6 cellular contexts compared by ENCODE assay signal in the genomic region with DNA sequence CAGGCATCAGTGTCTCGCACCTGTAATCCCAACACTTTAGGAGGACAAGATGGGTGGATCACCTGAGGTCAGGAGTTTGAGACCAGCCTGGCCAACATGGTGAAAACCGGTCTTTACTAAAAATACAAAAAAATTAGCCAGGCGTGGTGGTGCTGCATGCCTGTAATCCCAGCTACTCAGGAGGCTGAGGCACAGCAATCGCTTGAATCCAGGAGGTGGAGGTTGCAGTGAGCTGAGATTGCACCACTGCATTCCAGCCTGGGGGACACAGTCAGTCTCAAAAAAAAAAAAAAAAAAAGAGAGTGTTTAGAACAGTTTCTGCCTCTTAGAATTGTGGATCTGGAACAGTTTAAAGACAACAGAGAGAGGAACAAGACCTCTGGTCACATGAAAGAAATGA. TPM values are rescaled to one million over a fixed set of nuclear protein-coding genes. Genes with fewer than 3 reads are reported as not detected.
DNase-seq lines count a peak whose midpoint lies in the region; ATAC-seq and TF ChIP-seq lines count a peak whose summit lies in the region.
"Not testable (repeated sequence)": the region's sequence is repeated elsewhere in the genome, so short reads cannot be mapped to it uniquely, and the experiment has no call there.

No MANE protein-coding gene starts in this region.

- H3K4me3 Mint-ChIP-seq in T-helper 17 cell; chondrocyte (ENCODE audit: unreplicated experiment); endothelial cell (ENCODE audit: unreplicated experiment): not testable (repeated sequence)

- H3K79me1 ChIP-seq in trophoblast cell (ENCODE audit: low read length) = not testable (repeated sequence)

- not testable (repeated sequence) for H3K27me3 Mint-ChIP-seq in T-helper 17 cell; chondrocyte (ENCODE audit: low read depth); endothelial cell (ENCODE audit: unreplicated experiment)

- not testable (repeated sequence) for H3K4me3 ChIP-seq in trophoblast cell (ENCODE audit: low read depth, low read length); thyroid gland (replicated peaks in 1 of 3)

- TF ChIP-seq POLR2A in thyroid gland (IDR thresholded peaks at IDR 0.05) = not testable (repeated sequence)

- H3K27me3 ChIP-seq in trophoblast cell (ENCODE audit: insufficient read depth, low read length); thyroid gland: not testable (repeated sequence)

- H3K4me1 ChIP-seq in trophoblast cell (ENCODE audit: control insufficient read depth in 1 of 2, insufficient read depth in 2 of 2, low read length in 2 of 2) = not testable (repeated sequence)
- peaks cover 33 to 36% of the 10 kb centered on the region in 2 donors for H3K4me1 ChIP-seq in thyroid gland

- H3K79me2 ChIP-seq in trophoblast cell (ENCODE audit: control insufficient read depth, insufficient read depth, low read length, poor library complexity) = not testable (repeated sequence)

- not testable (repeated sequence) for H2AFZ ChIP-seq in trophoblast cell (ENCODE audit: insufficient read depth, low read length, poor library complexity)

- not testable (repeated sequence) for H4K8ac ChIP-seq in trophoblast cell (ENCODE audit: low read depth, low read length)

- not testable (repeated sequence) for H3K4ac ChIP-seq in trophoblast cell (ENCODE audit: low read depth, low read length)

- H3K4me2 ChIP-seq in trophoblast cell (ENCODE audit: low read length) = not testable (repeated sequence)

- H2BK12ac ChIP-seq in trophoblast cell (ENCODE audit: low read length) = not testable (repeated sequence)

- H2BK5ac ChIP-seq in trophoblast cell (ENCODE audit: low read depth, low read length, poor library complexity) = not testable (repeated sequence)

- DNase-seq in EH (ENCODE audit: low read depth) (peak; percentile 33), trophoblast cell (peak; percentile 62 to 69), thyroid gland (peak; percentile 51 to 61)
- DNase-seq in T-helper 17 cell; chondrocyte (ENCODE audit: low spot score); endothelial cell (ENCODE audit: low spot score): not testable (repeated sequence)

- not testable (repeated sequence) for H3K27ac ChIP-seq in trophoblast cell (ENCODE audit: low read depth, low read length)
- H3K27ac ChIP-seq in thyroid gland = peak overlapping the region; percentile 32 to 76 (median 73)

- WGBS in trophoblast cell (ENCODE audit: extremely low coverage, insufficient coverage, insufficient read length) = no CpG with 5 or more reads among the region's 4 CpGs
- 55 to 68% methylated on average over 4 of the region's 4 CpGs for WGBS in thyroid gland, 2 donors

- H4K91ac ChIP-seq in trophoblast cell (ENCODE audit: low read depth, low read length) = not testable (repeated sequence)

- not testable (repeated sequence) for H2AK5ac ChIP-seq in trophoblast cell (ENCODE audit: low read length)

- H3K4me1 Mint-ChIP-seq in T-helper 17 cell = peaks cover 47% of the 10 kb centered on the region
- H3K4me1 Mint-ChIP-seq in chondrocyte (ENCODE audit: low read depth); endothelial cell (ENCODE audit: unreplicated experiment): not testable (repeated sequence)

- peak overlapping the region; percentile 43 for H4K12ac ChIP-seq in trophoblast cell (ENCODE audit: low read depth, low read length)

- not testable (repeated sequence) for TF ChIP-seq CTCF in chondrocyte (IDR thresholded peaks at IDR 0.05); endothelial cell (IDR thresholded peaks at IDR 0.05; ENCODE audit: unreplicated experiment); thyroid gland (IDR thresholded peaks at IDR 0.05)

- not testable (repeated sequence) for H3K9ac ChIP-seq in trophoblast cell (ENCODE audit: low read length)

- not testable (repeated sequence) for H2BK120ac ChIP-seq in trophoblast cell (ENCODE audit: insufficient read depth, low read length, poor library complexity)

- H3K14ac ChIP-seq in trophoblast cell (ENCODE audit: low read length) = not testable (repeated sequence)

- H3K23ac ChIP-seq in trophoblast cell (ENCODE audit: low read length) = not testable (repeated sequence)

- intact Hi-C loops in thyroid gland (cut with DNase I) = not testable (repeated sequence)

- H3K18ac ChIP-seq in trophoblast cell (ENCODE audit: low read length) = not testable (repeated sequence)

- H3K36me3 ChIP-seq in trophoblast cell (ENCODE audit: control insufficient read depth in 1 of 2, insufficient read depth in 2 of 2, low read length in 2 of 2); thyroid gland: not testable (repeated sequence)

- not testable (repeated sequence) for H3K36me3 Mint-ChIP-seq in T-helper 17 cell (ENCODE audit: low read depth); chondrocyte (ENCODE audit: low read depth)
- H3K36me3 Mint-ChIP-seq in endothelial cell (ENCODE audit: low read depth, unreplicated experiment) = peaks cover 10% of the 10 kb centered on the region

- not testable (repeated sequence) for H3K9me3 ChIP-seq in T-helper 17 cell (ENCODE audit: control insufficient read depth, low read length, poor library complexity, severe bottlenecking); trophoblast cell (ENCODE audit: insufficient read depth, low read depth, low read length); thyroid gland

- not testable (repeated sequence) for ATAC-seq in T-helper 17 cell

- H3K27ac Mint-ChIP-seq in T-helper 17 cell (peak overlapping the region; percentile 47), chondrocyte (ENCODE audit: unreplicated experiment) (peak overlapping the region; percentile 13), endothelial cell (ENCODE audit: unreplicated experiment) (peak overlapping the region; percentile 20)

- not testable (repeated sequence) for H3K9me3 Mint-ChIP-seq in chondrocyte (ENCODE audit: low read depth); endothelial cell (ENCODE audit: unreplicated experiment)

RNA-seq across cellular contexts. Expression of gene CREBRF, which starts 20.3 kb away (rescaled TPM):
- total RNA-seq in T-helper 17 cell (100 to 1,000 TPM in 1 of 2 donors, 10 to 100 TPM in 1; 93.8 to 110 TPM), chondrocyte (13.2 to 14.9 TPM (median 14.7 TPM) in 3 replicates), endothelial cell (ENCODE audit: unreplicated experiment) (19.9 TPM), thyroid gland (100 to 1,000 TPM in 1 of 4 donors, 10 to 100 TPM in 3; 47.7 to 125 (median 77.3) TPM)
- 6.1 and 6.2 TPM in 2 replicates for polyA plus RNA-seq in trophoblast cell (2013)
